In genomic region chr10:88989824-88990527, GRCh38 we compare ENCODE assay signal across 8 cellular contexts. TPM values are rescaled to one million over a fixed set of nuclear protein-coding genes. Genes with fewer than 3 reads are reported as not detected.
DNase-seq lines count a peak whose midpoint lies in the region; ATAC-seq and TF ChIP-seq lines count a peak whose summit lies in the region.

No MANE protein-coding gene starts in this region.

- H3K27me3 ChIP-seq in HUES48 (ENCODE audit: control insufficient read depth, insufficient read depth, low read length) = peaks cover 32% of the 10 kb centered on the region
- H3K27me3 ChIP-seq in adipocyte (replicated peaks; ENCODE audit: control insufficient read depth, insufficient read depth, low read length) = no peaks in the 10 kb centered on the region
- H3K27me3 ChIP-seq in right cardiac atrium (ENCODE audit: control insufficient read depth, insufficient read depth) = no peaks in the 10 kb centered on the region
- H3K27me3 ChIP-seq in sigmoid colon = no peaks in the 10 kb centered on the region

- peak overlapping the region; percentile 77 for H3K4me3 ChIP-seq in HUES48 (ENCODE audit: low read depth, low read length)
- peak overlapping the region; percentile 98 for H3K4me3 ChIP-seq in adipocyte (ENCODE audit: low read length)
- peak overlapping the region; percentile 77 for H3K4me3 ChIP-seq in right cardiac atrium (ENCODE audit: low read length)
- peak overlapping the region; percentile 72 to 88 (median 78) for H3K4me3 ChIP-seq in sigmoid colon

- DNase-seq in adipocyte (ENCODE audit: low read depth) (peak; percentile 97), right cardiac atrium (no peak), sigmoid colon (peak; percentile 77), SKM-1 (lab: John Stamatoyannopoulos, UW; ENCODE audit: unreplicated experiment) (no peak)
- no peak for DNase-seq in stimulated activated CD4-positive, alpha-beta T cell treated with anti-CD3 and anti-CD28 coated beads, Interleukin-12 subunit alpha, Interleukin-12 subunit beta, amount 100 ng/mL, for 4 hours

- WGBS in right cardiac atrium = 16% methylated on average over 13 of the region's 13 CpGs
- WGBS in sigmoid colon, 2 donors = 2 to 14% methylated on average over 13 of the region's 13 CpGs

- no peaks in the 10 kb centered on the region for H3K36me3 ChIP-seq in HUES48 (ENCODE audit: control insufficient read depth, insufficient read depth, low read length)
- H3K36me3 ChIP-seq in adipocyte (ENCODE audit: control insufficient read depth, insufficient read depth, low read length, severe bottlenecking) = no peaks in the 10 kb centered on the region
- no peaks in the 10 kb centered on the region for H3K36me3 ChIP-seq in sigmoid colon

- no peak for TF ChIP-seq EP300 in sigmoid colon (IDR thresholded peaks at IDR 0.05)

- H3K9me3 ChIP-seq in HUES48 (ENCODE audit: control insufficient read depth, insufficient read depth, low read length) (no peaks in the 10 kb centered on the region), adipocyte (ENCODE audit: control insufficient read depth, low read length) (no peaks in the 10 kb centered on the region), right cardiac atrium (ENCODE audit: control insufficient read depth, low read length) (no peaks in the 10 kb centered on the region), sigmoid colon (no peaks in the 10 kb centered on the region)

- ATAC-seq in GM18907 (IDR thresholded peaks at IDR 0.05; ENCODE audit: unreplicated experiment) = peak; percentile 15
- ATAC-seq in right cardiac atrium = peak; percentile 57 to 64

- H3K27ac ChIP-seq in 22Rv1 (peak overlapping the region; percentile 70; the same call in 1 of the 2 replicates), HUES48 (ENCODE audit: low read depth, low read length) (no peak overlapping the region), right cardiac atrium (ENCODE audit: low read length) (peak overlapping the region; percentile 95), sigmoid colon (peak overlapping the region; percentile 87 to 98 (median 93))

- TF ChIP-seq CTCF in 22Rv1 (IDR thresholded peaks at IDR 0.05) (no peak), sigmoid colon (IDR thresholded peaks at IDR 0.05) (no peak)

- intact Hi-C loops in right cardiac atrium (cut with DNase I) (loop anchor here (2.0 to 5.0 kb wide), 3 partner anchors 53 to 153 kb away; no protein-coding TSS in a partner anchor), sigmoid colon (cut with DNase I) (loop anchor here (1.0 to 5.0 kb wide), 2 partner anchors 55 to 153 kb away; no protein-coding TSS in a partner anchor)

- no peak for TF ChIP-seq POLR2A in sigmoid colon (IDR thresholded peaks at IDR 0.05)

- peak overlapping the region; percentile 29; the same call in 1 of the 2 replicates for H3K9ac ChIP-seq in HUES48 (ENCODE audit: low read depth, low read length)
- H3K9ac ChIP-seq in adipocyte (ENCODE audit: low read length) = peak overlapping the region; percentile 99

- H3K4me1 ChIP-seq in HUES48 (ENCODE audit: control insufficient read depth, insufficient read depth, low read length) (peaks cover 32% of the 10 kb centered on the region), adipocyte (ENCODE audit: control insufficient read depth, insufficient read depth, low read length) (peaks cover 48% of the 10 kb centered on the region), right cardiac atrium (ENCODE audit: control insufficient read depth, insufficient read depth, low read length) (no peaks in the 10 kb centered on the region), sigmoid colon (peaks cover 0 to 61% (median 34%) of the 10 kb centered on the region in 4 donors)

RNA-seq across cellular contexts. Expression of gene FAS, which starts 0.6 kb away (rescaled TPM):
- total RNA-seq in right cardiac atrium = 10 to 100 TPM in 1 of 4 donors, 1 to 10 TPM in 3; 5.7 to 10.1 (median 6.5) TPM
- polyA plus RNA-seq in right cardiac atrium = 4.7 TPM
- total RNA-seq in sigmoid colon = 10 to 100 TPM; 14.3 to 44.6 (median 22.1) TPM
- polyA plus RNA-seq in sigmoid colon = 10 to 100 TPM in 2 of 3 donors, 1 to 10 TPM in 1; 7.6 to 18.8 (median 11.4) TPM

RNA-seq across cellular contexts. Expression of gene ACTA2, which starts 37.4 kb away (rescaled TPM):
- total RNA-seq in right cardiac atrium = 1,000 to 10,000 TPM in 2 of 4 donors, 100 to 1,000 TPM in 2; 746 to 3,137 (median 1,120) TPM
- polyA plus RNA-seq in right cardiac atrium = 649 TPM
- total RNA-seq in sigmoid colon = 1,000 to 10,000 TPM; 2,072 to 5,444 (median 3,070) TPM
- 100 to 1,000 TPM in 1 of 3 donors, 10 to 100 TPM in 2; 43.7 to 237 (median 78.1) TPM for polyA plus RNA-seq in sigmoid colon

Comparison
In these comparisons a context has a peak if more than half of its experiments do, and no peak if none do; other contexts are left out.
1. DNase-seq: peak in adipocyte (single experiment) and sigmoid colon (single experiment); none in right cardiac atrium (0 of 3), SKM-1 (single experiment) and stimulated activated CD4-positive, alpha-beta T cell treated with anti-CD3 and anti-CD28 coated beads, Interleukin-12 subunit alpha, Interleukin-12 subunit beta, amount 100 ng/mL, for 4 hours (single experiment).
2. Peak in every context shown above with its lines, with median percentiles within 50 percentile points of each other: H3K4me3 ChIP-seq.